In genomic region chr10:104920476-104920875, GRCh38 we compare ENCODE assay signal across 37 cellular contexts.
"Had no signal": no experiment of that assay in that cellular context is flagged by ENCODE, and none has a peak within 500 bp of the region (broad histone marks: within the 10 kb centered on the region; RNA-seq: fewer than 3 reads in every experiment).

No MANE protein-coding gene starts in this region.

- H3K27me3 ChIP-seq: adrenal gland, ascending aorta, body of pancreas, brain microvascular endothelial cell, breast epithelium, cardiac muscle cell had no signal

- H3K4me1 Mint-ChIP-seq: activated naive CD4-positive, alpha-beta T cell treated with anti-CD3 and anti-CD28 coated beads, Interleukin-2, amount 10 ng/mL, durations not matched to agents 7 days and 5 days; activated naive CD4-positive, alpha-beta T cell treated with anti-CD3 and anti-CD28 coated beads, Interleukin-2, amount 50 U/mL, for 24 hours; activated naive CD8-positive, alpha-beta T cell treated with anti-CD3 and anti-CD28 coated beads for 36 hours; activated naive CD8-positive, alpha-beta T cell treated with anti-CD3 and anti-CD28 coated beads, Interleukin-2, amount 10 ng/mL, durations not matched to agents 7 days and 5 days; activated naive CD8-positive, alpha-beta T cell treated with anti-CD3 and anti-CD28 coated beads, Interleukin-2, amount 50 U/mL, for 24 hours; activated T-helper 17 cell treated with anti-CD3 and anti-CD28 coated beads, Interleukin-2, amount 50 U/mL, for 72 hours; central memory CD8-positive, alpha-beta T cell had no signal

- H3K27me3 Mint-ChIP-seq: activated naive CD4-positive, alpha-beta T cell treated with anti-CD3 and anti-CD28 coated beads, Interleukin-2, amount 10 ng/mL, durations not matched to agents 7 days and 5 days; activated naive CD4-positive, alpha-beta T cell treated with anti-CD3 and anti-CD28 coated beads, Interleukin-2, amount 50 U/mL, for 24 hours; activated naive CD8-positive, alpha-beta T cell treated with anti-CD3 and anti-CD28 coated beads, Interleukin-2, amount 50 U/mL, for 24 hours; activated T-cell treated with anti-CD3 and anti-CD28 coated beads, Interleukin-2, amount 50 U/mL, for 24 hours; activated T-helper 17 cell treated with anti-CD3 and anti-CD28 coated beads, Interleukin-2, amount 50 U/mL, for 72 hours; brain; central memory CD8-positive, alpha-beta T cell had no signal

- H3K9me3 ChIP-seq: adrenal gland, ascending aorta, body of pancreas, breast epithelium had no signal

- ATAC-seq: activated naive CD4-positive, alpha-beta T cell treated with anti-CD3 and anti-CD28 coated beads, Interleukin-2, amount 50 U/mL, for 72 hours; activated naive CD8-positive, alpha-beta T cell treated with anti-CD3 and anti-CD28 coated beads, Interleukin-2, amount 50 U/mL, for 24 hours; activated T-cell treated with anti-CD3 and anti-CD28 coated beads, Interleukin-2, amount 50 U/mL, for 4 hours; activated T-cell treated with anti-CD3 and anti-CD28 coated beads, Interleukin-2, amount 50 U/mL, for 72 hours; activated T-helper 17 cell treated with anti-CD3 and anti-CD28 coated beads, Interleukin-2, amount 50 U/mL, for 72 hours; body of pancreas had no signal

- H3K36me3 ChIP-seq: adrenal gland, ascending aorta, brain microvascular endothelial cell, breast epithelium, cardiac muscle cell had no signal

- H3K9me3 Mint-ChIP-seq: activated naive CD4-positive, alpha-beta T cell treated with anti-CD3 and anti-CD28 coated beads for 36 hours; activated naive CD4-positive, alpha-beta T cell treated with anti-CD3 and anti-CD28 coated beads, Interleukin-2, amount 10 ng/mL, durations not matched to agents 7 days and 5 days; activated naive CD4-positive, alpha-beta T cell treated with anti-CD3 and anti-CD28 coated beads, Interleukin-2, amount 50 U/mL, for 24 hours; activated naive CD8-positive, alpha-beta T cell treated with anti-CD3 and anti-CD28 coated beads for 36 hours; activated naive CD8-positive, alpha-beta T cell treated with anti-CD3 and anti-CD28 coated beads, Interleukin-2, amount 10 ng/mL, durations not matched to agents 7 days and 5 days; activated naive CD8-positive, alpha-beta T cell treated with anti-CD3 and anti-CD28 coated beads, Interleukin-2, amount 50 U/mL, for 24 hours; activated T-cell treated with anti-CD3 and anti-CD28 coated beads, Interleukin-2, amount 50 U/mL, for 24 hours; activated T-cell treated with anti-CD3 and anti-CD28 coated beads, Interleukin-2, amount 50 U/mL, for 4 hours; activated T-cell treated with anti-CD3 and anti-CD28 coated beads, Interleukin-2, amount 50 U/mL, for 72 hours; activated T-helper 1 cell treated with anti-CD3 and anti-CD28 coated beads, Interleukin-12 subunit alpha, Interleukin-12 subunit beta, Interleukin-2, Interleukin-4 antibody, amounts not matched to agents 30 ng/mL and 10 ng/mL and 1 ng/mL, durations not matched to agents 14 hours and 24 hours and 36 hours; activated T-helper 2 cell treated with anti-CD3 and anti-CD28 coated beads, Interferon-gamma antibody, Interleukin-2, Interleukin-4, amounts not matched to agents 10 μg/mL and 5 μg/mL and 100 μg/mL, durations not matched to agents 14 hours and 24 hours and 36 hours; brain; central memory CD8-positive, alpha-beta T cell had no signal

- H3K36me3 Mint-ChIP-seq: activated naive CD4-positive, alpha-beta T cell treated with anti-CD3 and anti-CD28 coated beads, Interleukin-2, amount 10 ng/mL, durations not matched to agents 7 days and 5 days; activated naive CD4-positive, alpha-beta T cell treated with anti-CD3 and anti-CD28 coated beads, Interleukin-2, amount 50 U/mL, for 24 hours; activated naive CD4-positive, alpha-beta T cell treated with anti-CD3 and anti-CD28 coated beads, Interleukin-2, amount 50 U/mL, for 72 hours; activated naive CD8-positive, alpha-beta T cell; activated naive CD8-positive, alpha-beta T cell treated with anti-CD3 and anti-CD28 coated beads for 36 hours; activated naive CD8-positive, alpha-beta T cell treated with anti-CD3 and anti-CD28 coated beads, Interleukin-2, amount 10 ng/mL, durations not matched to agents 7 days and 5 days had no signal

- H3K27ac ChIP-seq: adrenal gland, ascending aorta, body of pancreas, brain microvascular endothelial cell, breast epithelium, cardiac muscle cell had no signal

- DNase-seq: activated effector memory CD4-positive, alpha-beta T cell treated with anti-CD3 and anti-CD28 coated beads, Interleukin-2, amount 50 U/mL, for 16 hours; activated effector memory CD4-positive, alpha-beta T cell treated with Interleukin-2 at 50 U/mL for 16 hours; activated gamma-delta T cell; activated gamma-delta T cell treated with Interleukin-2 at 50 U/mL for 16 hours; activated naive CD4-positive, alpha-beta T cell; activated naive CD4-positive, alpha-beta T cell treated with anti-CD3 and anti-CD28 coated beads for 36 hours; activated naive CD4-positive, alpha-beta T cell treated with anti-CD3 and anti-CD28 coated beads, Interleukin-2, amount 10 ng/mL, durations not matched to agents 7 days and 5 days; activated naive CD4-positive, alpha-beta T cell treated with anti-CD3 and anti-CD28 coated beads, Interleukin-2, amount 50 U/mL, for 16 hours; activated naive CD4-positive, alpha-beta T cell treated with Interleukin-2 at 50 U/mL for 16 hours; activated naive CD8-positive, alpha-beta T cell treated with anti-CD3 and anti-CD28 coated beads for 36 hours; activated naive CD8-positive, alpha-beta T cell treated with anti-CD3 and anti-CD28 coated beads, Interleukin-2, amount 10 ng/mL, durations not matched to agents 7 days and 5 days; activated naive CD8-positive, alpha-beta T cell treated with anti-CD3 and anti-CD28 coated beads, Interleukin-2, amount 50 U/mL, for 24 hours; activated T-cell treated with anti-CD3 and anti-CD28 coated beads, Interleukin-2, amount 50 U/mL, for 1 hour; activated T-cell treated with anti-CD3 and anti-CD28 coated beads, Interleukin-2, amount 50 U/mL, for 24 hours; activated T-cell treated with anti-CD3 and anti-CD28 coated beads, Interleukin-2, amount 50 U/mL, for 4 hours; activated T-cell treated with anti-CD3 and anti-CD28 coated beads, Interleukin-2, amount 50 U/mL, for 48 hours; activated T-cell treated with anti-CD3 and anti-CD28 coated beads, Interleukin-2, amount 50 U/mL, for 72 hours; adrenal gland; amniotic stem cell; amygdala; anterior cingulate cortex; aorta; body of pancreas; brain microvascular endothelial cell; central memory CD4-positive, alpha-beta T cell; cerebellar nuclear complex had no signal

- H3K4me1 ChIP-seq: adrenal gland, ascending aorta, body of pancreas, breast epithelium had no signal

- H3K27ac Mint-ChIP-seq: activated naive CD4-positive, alpha-beta T cell treated with anti-CD3 and anti-CD28 coated beads for 36 hours; activated naive CD4-positive, alpha-beta T cell treated with anti-CD3 and anti-CD28 coated beads, Interleukin-2, amount 10 ng/mL, durations not matched to agents 7 days and 5 days; activated naive CD4-positive, alpha-beta T cell treated with anti-CD3 and anti-CD28 coated beads, Interleukin-2, amount 50 U/mL, for 24 hours; activated naive CD4-positive, alpha-beta T cell treated with anti-CD3 and anti-CD28 coated beads, Interleukin-2, amount 50 U/mL, for 72 hours; activated naive CD8-positive, alpha-beta T cell; activated naive CD8-positive, alpha-beta T cell treated with anti-CD3 and anti-CD28 coated beads for 36 hours; activated naive CD8-positive, alpha-beta T cell treated with anti-CD3 and anti-CD28 coated beads, Interleukin-2, amount 10 ng/mL, durations not matched to agents 7 days and 5 days; activated naive CD8-positive, alpha-beta T cell treated with anti-CD3 and anti-CD28 coated beads, Interleukin-2, amount 50 U/mL, for 24 hours; activated T-cell treated with anti-CD3 and anti-CD28 coated beads, Interleukin-2, amount 50 U/mL, for 24 hours; activated T-cell treated with anti-CD3 and anti-CD28 coated beads, Interleukin-2, amount 50 U/mL, for 72 hours; activated T-helper 1 cell treated with anti-CD3 and anti-CD28 coated beads, Interleukin-12 subunit alpha, Interleukin-12 subunit beta, Interleukin-2, Interleukin-4 antibody, amounts not matched to agents 30 ng/mL and 10 ng/mL and 1 ng/mL, durations not matched to agents 14 hours and 24 hours and 36 hours; activated T-helper 17 cell treated with anti-CD3 and anti-CD28 coated beads, Interleukin-2, amount 50 U/mL, for 72 hours; activated T-helper 2 cell treated with anti-CD3 and anti-CD28 coated beads, Interferon-gamma antibody, Interleukin-2, Interleukin-4, amounts not matched to agents 10 μg/mL and 5 μg/mL and 100 μg/mL, durations not matched to agents 14 hours and 24 hours and 36 hours; brain had no signal

- H3K4me3 ChIP-seq: adrenal gland, ascending aorta, body of pancreas, breast epithelium, cardiac muscle cell had no signal

- H3K4me3 Mint-ChIP-seq: activated naive CD4-positive, alpha-beta T cell treated with anti-CD3 and anti-CD28 coated beads for 36 hours; activated naive CD4-positive, alpha-beta T cell treated with anti-CD3 and anti-CD28 coated beads, Interleukin-2, amount 10 ng/mL, durations not matched to agents 7 days and 5 days; activated naive CD4-positive, alpha-beta T cell treated with anti-CD3 and anti-CD28 coated beads, Interleukin-2, amount 50 U/mL, for 24 hours; activated naive CD8-positive, alpha-beta T cell; activated naive CD8-positive, alpha-beta T cell treated with anti-CD3 and anti-CD28 coated beads for 36 hours; activated naive CD8-positive, alpha-beta T cell treated with anti-CD3 and anti-CD28 coated beads, Interleukin-2, amount 10 ng/mL, durations not matched to agents 7 days and 5 days; activated naive CD8-positive, alpha-beta T cell treated with anti-CD3 and anti-CD28 coated beads, Interleukin-2, amount 50 U/mL, for 24 hours; activated T-cell treated with anti-CD3 and anti-CD28 coated beads, Interleukin-2, amount 50 U/mL, for 24 hours; activated T-cell treated with anti-CD3 and anti-CD28 coated beads, Interleukin-2, amount 50 U/mL, for 4 hours; activated T-cell treated with anti-CD3 and anti-CD28 coated beads, Interleukin-2, amount 50 U/mL, for 72 hours; activated T-helper 1 cell treated with anti-CD3 and anti-CD28 coated beads, Interleukin-12 subunit alpha, Interleukin-12 subunit beta, Interleukin-2, Interleukin-4 antibody, amounts not matched to agents 30 ng/mL and 10 ng/mL and 1 ng/mL, durations not matched to agents 14 hours and 24 hours and 36 hours; activated T-helper 17 cell treated with anti-CD3 and anti-CD28 coated beads, Interleukin-2, amount 50 U/mL, for 72 hours; brain; central memory CD8-positive, alpha-beta T cell had no signal
